Comparison of ENCODE assay signal across 33 cellular contexts in genomic region chr1:57190898-57191297, GRCh38.
"Had no signal": no experiment of that assay in that cellular context is flagged by ENCODE, and none has a peak within 500 bp of the region (broad histone marks: within the 10 kb centered on the region; RNA-seq: fewer than 3 reads in every experiment).

No MANE protein-coding gene starts in this region.

- H3K4me3 ChIP-seq: MG63 had no signal

- H3K27me3 ChIP-seq: MG63 had no signal

- DNase-seq: Karpas-422, Kasumi-1, MG63, MM.1S, MV-4-11, NCI-H1048, NCI-H1092, NCI-H1092 treated with DMSO at 0.1 percent for 48 hours, NCI-H1105, NCI-H1105 treated with DMSO at 0.1 percent for 48 hours, NCI-H1417 treated with DMSO at 0.1 percent for 48 hours, NCI-H1436, NCI-H1436 treated with DMSO at 0.1 percent for 48 hours, NCI-H146, NCI-H1694, NCI-H1694 treated with DMSO at 0.1 percent for 48 hours, NCI-H187, NCI-H187 treated with DMSO at 0.1 percent for 48 hours, NCI-H1930, NCI-H2029, NCI-H2029 treated with DMSO at 0.1 percent for 48 hours, NCI-H2081, NCI-H2081 treated with DMSO at 0.1 percent for 48 hours, NCI-H2107, NCI-H2171, NCI-H2171 treated with DMSO at 0.1 percent for 48 hours, NCI-H2227 treated with DMSO at 0.1 percent for 48 hours, NCI-H226, NCI-H345, NCI-H446, NCI-H446 treated with DMSO at 0.1 percent for 48 hours, NCI-H510A, NCI-H510A treated with DMSO at 0.1 percent for 48 hours had no signal

- H3K36me3 ChIP-seq: MG63 had no signal

- H3K9me3 ChIP-seq: MG63 had no signal
